24 cellular contexts compared by ENCODE assay signal in the genomic region with DNA sequence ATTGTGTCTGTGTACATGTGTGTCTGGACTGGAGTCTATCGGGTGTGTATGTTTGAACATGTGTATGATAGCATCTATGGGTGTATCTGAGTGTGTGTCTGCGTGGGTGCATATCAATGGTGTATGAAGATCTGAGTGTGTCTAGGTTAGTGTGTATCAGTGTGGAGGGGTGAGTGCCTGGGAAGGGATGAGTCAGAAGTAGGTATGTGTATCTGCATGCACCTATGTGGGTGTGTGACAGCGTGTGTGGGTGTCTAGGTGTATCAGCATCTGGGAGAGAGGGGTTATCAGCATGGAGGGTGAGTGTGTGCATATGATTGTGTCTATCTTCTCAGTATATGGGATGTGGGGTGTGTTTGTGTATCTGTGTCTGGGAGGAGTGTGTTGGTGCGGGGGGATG. TPM values are rescaled to one million over a fixed set of nuclear protein-coding genes. Genes with fewer than 3 reads are reported as not detected.
"Had no signal": no experiment of that assay in that cellular context is flagged by ENCODE, and none has a peak within 500 bp of the region (broad histone marks: within the 10 kb centered on the region; RNA-seq: fewer than 3 reads in every experiment).

No MANE protein-coding gene starts in this region.

- ATAC-seq: gastrocnemius medialis, right lobe of liver, WTC11 had no signal

- DNase-seq: activated CD4-positive, alpha-beta memory T cell treated with anti-CD3 and anti-CD28 coated beads for 36 hours; activated CD4-positive, alpha-beta T cell treated with anti-CD3 and anti-CD28 coated beads for 4 hours; activated naive CD8-positive, alpha-beta T cell treated with anti-CD3 and anti-CD28 coated beads, Interleukin-2, amount 10 ng/mL, durations not matched to agents 7 days and 5 days; activated T-cell treated with anti-CD3 and anti-CD28 coated beads for 4 hours; effector CD4-positive, alpha-beta T cell; gastrocnemius medialis; right lobe of liver; SK-N-SH; stimulated activated CD4-positive, alpha-beta T cell treated with anti-CD3 and anti-CD28 coated beads, Interleukin-1b, Interleukin-23, amount 100 ng/mL, for 48 hours; stimulated activated naive CD4-positive, alpha-beta T cell treated with Interleukin-2 at 50 U/mL for 16 hours; T-helper 9 cell had no signal

- H3K9ac ChIP-seq: parathyroid adenoma, SK-N-SH had no signal

- H3K27ac Mint-ChIP-seq: activated CD4-positive, alpha-beta memory T cell treated with anti-CD3 and anti-CD28 coated beads for 36 hours; activated naive CD8-positive, alpha-beta T cell treated with anti-CD3 and anti-CD28 coated beads, Interleukin-2, amount 10 ng/mL, durations not matched to agents 7 days and 5 days; dendritic cell treated with granulocyte-macrophage colony-stimulating factor and Interleukin-4, amounts not matched to agents 40 ng/mL and 50 ng/mL, for 4 days; memory B cell; nephron; type B pancreatic cell; WTC11 had no signal

- H3K4me3 ChIP-seq: esophagus muscularis mucosa, gastrocnemius medialis, right lobe of liver, skin epidermis, thoracic aorta, vagina had no signal

- H2AFZ ChIP-seq: parathyroid adenoma had no signal

- H3K36me3 ChIP-seq: esophagus muscularis mucosa, gastrocnemius medialis, right lobe of liver, thoracic aorta, vagina had no signal

- H3K9me3 ChIP-seq: right lobe of liver, SK-N-SH, thoracic aorta, vagina had no signal

- H3K36me3 Mint-ChIP-seq: memory B cell, type B pancreatic cell had no signal

- H3K4me2 ChIP-seq: SK-N-SH had no signal

- H3K27ac ChIP-seq: esophagus muscularis mucosa, gastrocnemius medialis, parathyroid adenoma, right lobe of liver, skin epidermis, thoracic aorta, vagina had no signal

- H3K79me2 ChIP-seq: parathyroid adenoma had no signal

- H3K27me3 ChIP-seq: vagina had no signal

- H3K4me1 ChIP-seq: esophagus muscularis mucosa, gastrocnemius medialis, parathyroid adenoma, right lobe of liver, vagina had no signal

- H3K4me1 Mint-ChIP-seq: activated naive CD8-positive, alpha-beta T cell treated with anti-CD3 and anti-CD28 coated beads, Interleukin-2, amount 10 ng/mL, durations not matched to agents 7 days and 5 days; nephron had no signal

- H3K9me3 Mint-ChIP-seq: activated naive CD8-positive, alpha-beta T cell treated with anti-CD3 and anti-CD28 coated beads, Interleukin-2, amount 10 ng/mL, durations not matched to agents 7 days and 5 days; dendritic cell treated with granulocyte-macrophage colony-stimulating factor and Interleukin-4, amounts not matched to agents 40 ng/mL and 50 ng/mL, for 4 days had no signal

- H3K4me3 Mint-ChIP-seq: activated CD4-positive, alpha-beta memory T cell treated with anti-CD3 and anti-CD28 coated beads for 36 hours; activated naive CD8-positive, alpha-beta T cell treated with anti-CD3 and anti-CD28 coated beads, Interleukin-2, amount 10 ng/mL, durations not matched to agents 7 days and 5 days; dendritic cell treated with granulocyte-macrophage colony-stimulating factor and Interleukin-4, amounts not matched to agents 40 ng/mL and 50 ng/mL, for 4 days; memory B cell; nephron; type B pancreatic cell; WTC11 had no signal

RNA-seq across cellular contexts. Expression of a gene that starts 58.2 kb away (rescaled TPM):
- total RNA-seq: activated naive CD8-positive, alpha-beta T cell treated with anti-CD3 and anti-CD28 coated beads, Interleukin-2, amount 10 ng/mL, durations not matched to agents 7 days and 5 days; esophagus muscularis mucosa; gastrocnemius medialis; liver; mononuclear cell; myocyte; right lobe of liver; thoracic aorta; vagina had no signal
- polyA plus RNA-seq: liver, SK-N-SH had no signal
